1 cellular context compared by ENCODE assay signal in the genomic region with DNA sequence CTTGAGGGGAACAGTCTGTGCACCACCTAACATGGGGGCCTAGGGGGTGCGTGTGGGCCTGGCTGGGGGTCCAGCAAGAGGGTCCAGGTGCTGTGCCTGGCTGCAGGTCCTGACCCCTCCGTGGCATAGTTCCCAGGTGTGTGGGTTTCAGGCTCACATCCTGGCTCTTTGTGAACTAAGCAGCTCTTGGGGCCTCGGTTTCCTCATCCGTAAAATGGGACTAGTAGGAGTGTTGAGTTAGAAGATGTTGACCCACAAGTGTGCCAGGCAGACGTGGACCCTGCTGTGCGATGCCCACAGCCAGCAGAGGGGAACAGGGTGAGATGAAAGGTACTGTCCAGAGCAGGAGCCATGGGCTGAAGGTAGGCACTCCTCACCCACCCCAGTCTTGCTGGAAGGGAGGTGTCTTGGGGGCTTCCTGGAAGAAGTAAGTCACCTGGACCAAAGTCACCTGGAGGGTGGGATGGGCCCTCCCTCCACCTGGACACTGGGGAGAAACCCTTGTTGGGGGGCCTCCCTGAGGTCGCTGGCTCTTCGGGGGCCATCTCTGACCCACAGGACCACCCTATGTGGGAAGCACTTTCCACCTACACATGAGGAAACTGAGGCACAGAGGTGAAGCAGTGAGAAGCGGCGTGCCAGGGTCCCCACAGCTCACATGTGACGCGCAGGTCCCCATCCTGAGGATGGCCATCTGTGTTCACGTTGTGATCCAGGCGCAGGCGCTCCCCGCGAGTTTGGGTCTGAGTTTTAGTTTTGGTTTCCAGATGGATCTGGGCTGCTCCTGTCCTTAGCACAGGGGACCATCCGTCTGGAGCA.
TF ChIP-seq lines count a peak whose summit lies in the region.

No MANE protein-coding gene starts in this region.

TF ChIP-seq in HepG2, 621 proteins besides CTCF, POLR2A, EP300 and RAD21 (continues in another document):
- TF ChIP-seq, protein P1, sequence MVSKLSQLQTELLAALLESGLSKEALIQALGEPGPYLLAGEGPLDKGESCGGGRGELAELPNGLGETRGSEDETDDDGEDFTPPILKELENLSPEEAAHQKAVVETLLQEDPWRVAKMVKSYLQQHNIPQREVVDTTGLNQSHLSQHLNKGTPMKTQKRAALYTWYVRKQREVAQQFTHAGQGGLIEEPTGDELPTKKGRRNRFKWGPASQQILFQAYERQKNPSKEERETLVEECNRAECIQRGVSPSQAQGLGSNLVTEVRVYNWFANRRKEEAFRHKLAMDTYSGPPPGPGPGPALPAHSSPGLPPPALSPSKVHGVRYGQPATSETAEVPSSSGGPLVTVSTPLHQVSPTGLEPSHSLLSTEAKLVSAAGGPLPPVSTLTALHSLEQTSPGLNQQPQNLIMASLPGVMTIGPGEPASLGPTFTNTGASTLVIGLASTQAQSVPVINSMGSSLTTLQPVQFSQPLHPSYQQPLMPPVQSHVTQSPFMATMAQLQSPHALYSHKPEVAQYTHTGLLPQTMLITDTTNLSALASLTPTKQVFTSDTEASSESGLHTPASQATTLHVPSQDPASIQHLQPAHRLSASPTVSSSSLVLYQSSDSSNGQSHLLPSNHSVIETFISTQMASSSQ (IDR thresholded peaks at IDR 0.05; ENCODE audit: low read depth), result no peak
- TF ChIP-seq, protein P1 (CRISPR knock-in tag; IDR thresholded peaks at IDR 0.05; ENCODE audit: borderline replicate concordance), result no peak
- TF ChIP-seq NCOA1 (CRISPR knock-in tag; IDR thresholded peaks at IDR 0.05) (no peak), NAIF1 (CRISPR knock-in tag; IDR thresholded peaks at IDR 0.05; ENCODE audit: borderline replicate concordance) (no peak), AKAP8 (CRISPR knock-in tag; IDR thresholded peaks at IDR 0.05) (no peak), MED8 (CRISPR knock-in tag; IDR thresholded peaks at IDR 0.05; ENCODE audit: insufficient replicate concordance) (no peak), MXI1 (IDR thresholded peaks at IDR 0.05; ENCODE audit: borderline replicate concordance, low read depth, low read length) (no peak), ZMAT5 (CRISPR knock-in tag; IDR thresholded peaks at IDR 0.05; ENCODE audit: borderline replicate concordance, low read depth) (0 out of 2 replicates have a peak, but pooled peaks have one; percentile 77), KDM1A (CRISPR knock-in tag; IDR thresholded peaks at IDR 0.05) (peak; percentile 63), ZNF343 (CRISPR knock-in tag; IDR thresholded peaks at IDR 0.05) (peak; percentile 29; the same call in 1 of the 2 replicates), ZNF230 (CRISPR knock-in tag; IDR thresholded peaks at IDR 0.05) (no peak; the same call in 1 of the 2 replicates), ZBTB33 (CRISPR knock-in tag; IDR thresholded peaks at IDR 0.05) (no peak), POLR2G (IDR thresholded peaks at IDR 0.05; ENCODE audit: low read depth, low read length) (peak; percentile 12), SP4 (CRISPR knock-in tag; IDR thresholded peaks at IDR 0.05) (peak; percentile 44; the same call in 1 of the 2 replicates), YEATS4 (CRISPR knock-in tag; IDR thresholded peaks at IDR 0.05; ENCODE audit: borderline replicate concordance) (0 out of 2 replicates have a peak, but pooled peaks have one; percentile 28), MEIS1 (CRISPR knock-in tag; IDR thresholded peaks at IDR 0.05; ENCODE audit: borderline replicate concordance) (0 out of 2 replicates have a peak, but pooled peaks have one; percentile 34), ZNF746 (CRISPR knock-in tag; IDR thresholded peaks at IDR 0.05) (no peak), ZNF337 (CRISPR knock-in tag; IDR thresholded peaks at IDR 0.05; ENCODE audit: borderline replicate concordance, low read depth) (peak; percentile 16; the same call in 1 of the 2 replicates), ZNF431 (CRISPR knock-in tag; IDR thresholded peaks at IDR 0.05; ENCODE audit: borderline replicate concordance, low read depth) (no peak), JDP2 (CRISPR knock-in tag; IDR thresholded peaks at IDR 0.05; ENCODE audit: borderline replicate concordance) (no peak), GTF3A (CRISPR knock-in tag; conservative IDR thresholded peaks at IDR 0.05) (0 out of 2 replicates have a peak, but pooled peaks have one; percentile 24), ZBTB7A (CRISPR knock-in tag; IDR thresholded peaks at IDR 0.05) (0 out of 2 replicates have a peak, but pooled peaks have one; percentile 62), ZFP1 (CRISPR knock-in tag; IDR thresholded peaks at IDR 0.05) (no peak), SKI (IDR thresholded peaks at IDR 0.05; ENCODE audit: partially characterized antibody) (no peak), ZNF780A (CRISPR knock-in tag; IDR thresholded peaks at IDR 0.05) (no peak), ZNF850 (CRISPR knock-in tag; conservative IDR thresholded peaks at IDR 0.05) (no peak), NPAS2 (CRISPR knock-in tag; IDR thresholded peaks at IDR 0.05; ENCODE audit: borderline replicate concordance) (no peak), ATF1 (CRISPR knock-in tag; IDR thresholded peaks at IDR 0.05) (no peak), ZNF362 (CRISPR knock-in tag; IDR thresholded peaks at IDR 0.05; ENCODE audit: borderline replicate concordance) (no peak), ATRX (CRISPR knock-in tag; IDR thresholded peaks at IDR 0.05; ENCODE audit: borderline replicate concordance) (no peak), CSRNP1 (CRISPR knock-in tag; IDR thresholded peaks at IDR 0.05) (no peak), ZNF629 (CRISPR knock-in tag; conservative IDR thresholded peaks at IDR 0.05) (peak; percentile 97), NR2F1 (CRISPR knock-in tag; IDR thresholded peaks at IDR 0.05) (no peak), ZNF749 (CRISPR knock-in tag; IDR thresholded peaks at IDR 0.05; ENCODE audit: borderline replicate concordance) (no peak), MXD4 (CRISPR knock-in tag; IDR thresholded peaks at IDR 0.05) (no peak), IRX3 (CRISPR knock-in tag; IDR thresholded peaks at IDR 0.05; ENCODE audit: borderline replicate concordance, low read depth) (no peak), ZNF773 (CRISPR knock-in tag; IDR thresholded peaks at IDR 0.05; ENCODE audit: borderline replicate concordance) (no peak)
- TF ChIP-seq, protein P2, sequence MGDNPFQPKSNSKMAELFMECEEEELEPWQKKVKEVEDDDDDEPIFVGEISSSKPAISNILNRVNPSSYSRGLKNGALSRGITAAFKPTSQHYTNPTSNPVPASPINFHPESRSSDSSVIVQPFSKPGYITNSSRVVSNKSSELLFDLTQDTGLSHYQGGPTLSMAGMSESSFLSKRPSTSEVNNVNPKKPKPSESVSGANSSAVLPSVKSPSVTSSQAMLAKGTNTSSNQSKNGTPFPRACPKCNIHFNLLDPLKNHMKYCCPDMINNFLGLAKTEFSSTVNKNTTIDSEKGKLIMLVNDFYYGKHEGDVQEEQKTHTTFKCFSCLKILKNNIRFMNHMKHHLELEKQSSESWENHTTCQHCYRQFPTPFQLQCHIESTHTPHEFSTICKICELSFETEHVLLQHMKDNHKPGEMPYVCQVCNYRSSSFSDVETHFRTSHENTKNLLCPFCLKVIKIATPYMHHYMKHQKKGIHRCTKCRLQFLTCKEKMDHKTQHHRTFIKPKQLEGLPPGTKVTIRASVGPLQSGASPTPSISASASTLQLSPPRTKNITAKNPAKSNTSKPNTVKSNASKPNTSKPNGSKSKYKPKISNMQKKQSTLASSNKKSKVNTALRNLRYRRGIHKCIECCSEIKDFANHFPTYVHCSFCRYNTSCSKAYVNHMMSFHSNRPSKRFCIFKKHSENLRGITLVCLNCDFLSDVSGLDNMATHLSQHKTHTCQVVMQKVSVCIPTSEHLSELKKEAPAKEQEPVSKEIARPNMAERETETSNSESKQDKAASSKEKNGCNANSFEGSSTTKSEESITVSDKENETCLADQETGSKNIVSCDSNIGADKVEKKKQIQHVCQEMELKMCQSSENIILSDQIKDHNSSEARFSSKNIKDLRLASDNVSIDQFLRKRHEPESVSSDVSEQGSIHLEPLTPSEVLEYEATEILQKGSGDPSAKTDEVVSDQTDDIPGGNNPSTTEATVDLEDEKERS (CRISPR knock-in tag; IDR thresholded peaks at IDR 0.05), result no peak
- TF ChIP-seq, protein P3, sequence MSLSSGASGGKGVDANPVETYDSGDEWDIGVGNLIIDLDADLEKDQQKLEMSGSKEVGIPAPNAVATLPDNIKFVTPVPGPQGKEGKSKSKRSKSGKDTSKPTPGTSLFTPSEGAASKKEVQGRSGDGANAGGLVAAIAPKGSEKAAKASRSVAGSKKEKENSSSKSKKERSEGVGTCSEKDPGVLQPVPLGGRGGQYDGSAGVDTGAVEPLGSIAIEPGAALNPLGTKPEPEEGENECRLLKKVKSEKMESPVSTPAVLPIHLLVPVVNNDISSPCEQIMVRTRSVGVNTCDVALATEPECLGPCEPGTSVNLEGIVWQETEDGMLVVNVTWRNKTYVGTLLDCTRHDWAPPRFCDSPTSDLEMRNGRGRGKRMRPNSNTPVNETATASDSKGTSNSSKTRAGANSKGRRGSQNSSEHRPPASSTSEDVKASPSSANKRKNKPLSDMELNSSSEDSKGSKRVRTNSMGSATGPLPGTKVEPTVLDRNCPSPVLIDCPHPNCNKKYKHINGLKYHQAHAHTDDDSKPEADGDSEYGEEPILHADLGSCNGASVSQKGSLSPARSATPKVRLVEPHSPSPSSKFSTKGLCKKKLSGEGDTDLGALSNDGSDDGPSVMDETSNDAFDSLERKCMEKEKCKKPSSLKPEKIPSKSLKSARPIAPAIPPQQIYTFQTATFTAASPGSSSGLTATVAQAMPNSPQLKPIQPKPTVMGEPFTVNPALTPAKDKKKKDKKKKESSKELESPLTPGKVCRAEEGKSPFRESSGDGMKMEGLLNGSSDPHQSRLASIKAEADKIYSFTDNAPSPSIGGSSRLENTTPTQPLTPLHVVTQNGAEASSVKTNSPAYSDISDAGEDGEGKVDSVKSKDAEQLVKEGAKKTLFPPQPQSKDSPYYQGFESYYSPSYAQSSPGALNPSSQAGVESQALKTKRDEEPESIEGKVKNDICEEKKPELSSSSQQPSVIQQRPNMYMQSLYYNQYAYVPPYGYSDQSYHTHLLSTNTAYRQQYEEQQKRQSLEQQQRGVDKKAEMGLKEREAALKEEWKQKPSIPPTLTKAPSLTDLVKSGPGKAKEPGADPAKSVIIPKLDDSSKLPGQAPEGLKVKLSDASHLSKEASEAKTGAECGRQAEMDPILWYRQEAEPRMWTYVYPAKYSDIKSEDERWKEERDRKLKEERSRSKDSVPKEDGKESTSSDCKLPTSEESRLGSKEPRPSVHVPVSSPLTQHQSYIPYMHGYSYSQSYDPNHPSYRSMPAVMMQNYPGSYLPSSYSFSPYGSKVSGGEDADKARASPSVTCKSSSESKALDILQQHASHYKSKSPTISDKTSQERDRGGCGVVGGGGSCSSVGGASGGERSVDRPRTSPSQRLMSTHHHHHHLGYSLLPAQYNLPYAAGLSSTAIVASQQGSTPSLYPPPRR (CRISPR knock-in tag; IDR thresholded peaks at IDR 0.05; ENCODE audit: borderline replicate concordance), result peak; percentile 14; the same call in 1 of the 2 replicates
